Comparison of ENCODE assay signal across 8 cellular contexts in the genomic region with DNA sequence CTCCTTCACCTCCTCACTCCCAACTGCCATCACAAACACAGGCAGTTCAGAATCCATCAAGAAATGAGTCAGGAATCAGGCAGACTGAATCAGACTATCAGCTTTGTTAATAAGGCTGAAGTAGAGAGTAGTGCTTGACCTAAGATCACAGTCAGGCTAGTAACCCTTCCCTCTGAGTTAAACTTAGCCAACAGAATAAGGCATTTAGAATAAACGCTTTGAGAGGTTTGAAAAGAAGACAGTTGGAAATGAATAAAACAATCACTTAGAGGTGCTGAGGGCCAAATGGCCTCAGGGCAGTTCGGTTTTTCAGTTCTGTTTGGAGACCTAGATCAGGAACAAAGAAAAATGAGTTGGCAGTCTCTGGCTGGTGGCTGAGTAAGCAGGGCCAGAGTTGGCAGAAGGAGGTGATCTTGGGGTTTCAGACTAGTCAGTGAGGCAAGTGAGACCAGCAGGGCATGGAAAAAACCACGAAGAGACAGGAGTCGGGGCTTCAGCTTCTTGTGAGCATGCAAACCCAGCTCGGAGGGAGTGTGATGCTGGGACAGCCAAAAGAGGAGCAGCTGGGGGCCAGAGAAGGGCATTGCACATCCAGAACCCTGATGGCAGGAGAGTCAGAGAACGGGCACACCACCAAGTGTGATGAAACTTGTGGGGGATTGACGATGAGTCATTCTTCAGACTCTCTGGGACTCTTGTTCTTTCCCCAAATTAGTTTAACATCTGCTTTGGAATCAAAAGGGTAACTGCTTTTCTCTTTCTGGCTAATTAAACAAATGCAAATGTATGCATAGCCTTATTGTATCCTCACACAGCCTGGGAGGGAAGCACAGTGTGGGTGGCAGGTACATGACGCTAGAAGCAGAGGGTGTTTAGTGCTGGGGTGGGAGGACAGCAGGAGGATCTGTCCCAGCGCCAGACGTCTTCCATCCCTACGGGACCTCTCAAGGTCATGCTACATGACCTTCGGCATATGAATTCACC. TPM values are rescaled to one million over a fixed set of nuclear protein-coding genes. Genes with fewer than 3 reads are reported as not detected.
A peak's percentile ranks its signal among the peaks of the same experiment; 100 is the strongest.
DNase-seq lines count a peak whose midpoint lies in the region; ATAC-seq and TF ChIP-seq lines count a peak whose summit lies in the region.

No MANE protein-coding gene starts in this region.

- TF ChIP-seq RAD21 in SK-N-SH (IDR thresholded peaks at IDR 0.05; ENCODE audit: low read length), result no peak

- POLR2A ChIA-PET in activated CD4-positive, alpha-beta T cell treated with anti-CD3 and anti-CD28 coated beads for 36 hours (lab: Charles Lee), result no interaction called here
- POLR2A ChIA-PET in SK-N-SH (lab: Yijun Ruan, JAX), result no interaction called here

- H3K4me2 ChIP-seq in SK-N-SH, result peak overlapping the region; percentile 70

- TF ChIP-seq CTCF in SK-N-SH (IDR thresholded peaks at IDR 0.05), result no peak
- no peak for TF ChIP-seq CTCF in esophagus squamous epithelium (IDR thresholded peaks at IDR 0.05)

- peaks cover 14% of the 10 kb centered on the region for H3K4me1 Mint-ChIP-seq in activated CD4-positive, alpha-beta T cell treated with anti-CD3 and anti-CD28 coated beads for 36 hours

- H3K9me3 Mint-ChIP-seq in activated CD4-positive, alpha-beta T cell treated with anti-CD3 and anti-CD28 coated beads for 36 hours (ENCODE audit: low read depth), result no peaks in the 10 kb centered on the region

- peak overlapping the region in 1 of 2 experiments; percentile 88; a peak in 3 of 4 replicates for H3K27ac ChIP-seq in SK-N-SH (ENCODE audit: low read depth in 2 of 2, low read length in 1 of 2)
- peak overlapping the region; percentile 73 to 92 (median 85) for H3K27ac ChIP-seq in esophagus squamous epithelium

- H3K9me3 ChIP-seq in SK-N-SH (no peaks in the 10 kb centered on the region), esophagus squamous epithelium (no peaks in the 10 kb centered on the region)

- intact Hi-C loops in activated CD4-positive, alpha-beta T cell treated with anti-CD3 and anti-CD28 coated beads for 36 hours (cut with DNase I, micrococcal nuclease), result no loop called here
- intact Hi-C loops in esophagus squamous epithelium (cut with DNase I), result no loop called here

- H3K9me2 ChIP-seq in SK-N-SH, result no peaks in the 10 kb centered on the region

- H3K27me3 ChIP-seq in SK-N-SH (ENCODE audit: insufficient read depth), result no peaks in the 10 kb centered on the region
- no peaks in the 10 kb centered on the region for H3K27me3 ChIP-seq in esophagus squamous epithelium

- peak overlapping the region; percentile 80 for H2AFZ ChIP-seq in SK-N-SH (ENCODE audit: low read depth)

- H3K4me3 Mint-ChIP-seq in activated CD4-positive, alpha-beta T cell treated with anti-CD3 and anti-CD28 coated beads for 36 hours, result no peak overlapping the region

- peak overlapping the region; percentile 58 for H3K9ac ChIP-seq in SK-N-SH

- no peak; a peak in 1 of 4 replicates for TF ChIP-seq EP300 in SK-N-SH (IDR thresholded peaks at IDR 0.05; ENCODE audit: borderline replicate concordance in 1 of 2, low read depth in 1 of 2, low read length in 1 of 2)

- no peaks in the 10 kb centered on the region for H3K27me3 Mint-ChIP-seq in activated CD4-positive, alpha-beta T cell treated with anti-CD3 and anti-CD28 coated beads for 36 hours

- no peaks in the 10 kb centered on the region for H4K20me1 ChIP-seq in SK-N-SH (ENCODE audit: insufficient read depth)

- peak; percentile 85 for ATAC-seq in activated CD4-positive, alpha-beta T cell treated with anti-CD3 and anti-CD28 coated beads for 36 hours
- peak; percentile 41 for ATAC-seq in HG02885 (IDR thresholded peaks at IDR 0.05; ENCODE audit: poor library complexity, unreplicated experiment)

- peak overlapping the region; percentile 64 for H3K27ac Mint-ChIP-seq in activated CD4-positive, alpha-beta T cell treated with anti-CD3 and anti-CD28 coated beads for 36 hours

- peak; percentile 52 for DNase-seq in activated CD4-positive, alpha-beta T cell treated with anti-CD3 and anti-CD28 coated beads for 36 hours
- no peak for DNase-seq in activated CD4-positive, alpha-beta T cell treated with anti-CD3 and anti-CD28 coated beads for 1 hour
- DNase-seq in SK-N-SH (no peak), esophagus squamous epithelium (lab: John Stamatoyannopoulos, UW) (no peak), pons (ENCODE audit: low spot score) (peak; percentile 89), NK-92 (lab: John Stamatoyannopoulos, UW; ENCODE audit: unreplicated experiment) (no peak)
- DNase-seq in activated effector memory CD4-positive, alpha-beta T cell treated with anti-CD3 and anti-CD28 coated beads, Interleukin-2, amount 50 U/mL, for 16 hours, result no peak

- peaks cover 36% of the 10 kb centered on the region for H3F3A ChIP-seq in SK-N-SH (replicated peaks; ENCODE audit: insufficient read depth)

- H3K79me2 ChIP-seq in SK-N-SH (ENCODE audit: insufficient read depth), result no peaks in the 10 kb centered on the region

- H3K4me1 ChIP-seq in SK-N-SH (ENCODE audit: control insufficient read depth in 1 of 2, insufficient read depth in 2 of 2, low read depth in 1 of 2, low read length in 1 of 2), result peaks cover 3 to 26% of the 10 kb centered on the region in 2 experiments; a peak in 3 of 4 replicates
- H3K4me1 ChIP-seq in esophagus squamous epithelium, result peaks cover 16 to 57% (median 40%) of the 10 kb centered on the region in 3 donors

- no peak for TF ChIP-seq POLR2A in esophagus squamous epithelium (IDR thresholded peaks at IDR 0.05)

- WGBS in SK-N-SH (ENCODE audit: low lambda C conversion rate), result 32% methylated on average over 12 of the region's 12 CpGs
- WGBS in esophagus squamous epithelium, 2 donors, result 23 to 26% methylated on average over 12 of the region's 12 CpGs

- no peaks in the 10 kb centered on the region for H3K36me3 ChIP-seq in SK-N-SH (replicated peaks in 1 of 2; ENCODE audit: control insufficient read depth in 1 of 2, insufficient read depth in 2 of 2, low read length in 1 of 2)
- no peaks in the 10 kb centered on the region for H3K36me3 ChIP-seq in esophagus squamous epithelium

- CTCF ChIA-PET in activated CD4-positive, alpha-beta T cell treated with anti-CD3 and anti-CD28 coated beads for 36 hours (lab: Charles Lee), result no interaction called here
- CTCF ChIA-PET in SK-N-SH (lab: Yijun Ruan, JAX), result interaction anchor here (1.3 kb wide), 1 partner anchor 55 kb away, joined by 3 read pairs; a partner anchor contains a TSS

- no peak overlapping the region; a peak in 1 of 4 replicates for H3K4me3 ChIP-seq in SK-N-SH (ENCODE audit: low read depth in 2 of 2, low read length in 1 of 2)
- peak overlapping the region in 3 of 4 donors; percentile 2 to 26 (median 7) for H3K4me3 ChIP-seq in esophagus squamous epithelium

- no peaks in the 10 kb centered on the region for H3K36me3 Mint-ChIP-seq in activated CD4-positive, alpha-beta T cell treated with anti-CD3 and anti-CD28 coated beads for 36 hours (ENCODE audit: low read depth)

TF ChIP-seq in SK-N-SH, 30 proteins besides CTCF, POLR2A, EP300 and RAD21 (continues in another document):
- TF ChIP-seq, protein P1, sequence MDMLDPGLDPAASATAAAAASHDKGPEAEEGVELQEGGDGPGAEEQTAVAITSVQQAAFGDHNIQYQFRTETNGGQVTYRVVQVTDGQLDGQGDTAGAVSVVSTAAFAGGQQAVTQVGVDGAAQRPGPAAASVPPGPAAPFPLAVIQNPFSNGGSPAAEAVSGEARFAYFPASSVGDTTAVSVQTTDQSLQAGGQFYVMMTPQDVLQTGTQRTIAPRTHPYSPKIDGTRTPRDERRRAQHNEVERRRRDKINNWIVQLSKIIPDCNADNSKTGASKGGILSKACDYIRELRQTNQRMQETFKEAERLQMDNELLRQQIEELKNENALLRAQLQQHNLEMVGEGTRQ (IDR thresholded peaks at IDR 0.05; ENCODE audit: borderline replicate concordance, low read depth, low read length), result no peak
- peak; percentile 78 for TF ChIP-seq FOSL2 (IDR thresholded peaks at IDR 0.05; ENCODE audit: borderline replicate concordance, low read depth)
- TF ChIP-seq TCF12 (IDR thresholded peaks at IDR 0.05), result peak; percentile 73
- TF ChIP-seq FOXJ3 (CRISPR knock-in tag; IDR thresholded peaks at IDR 0.05), result no peak
- peak; percentile 75 for TF ChIP-seq JUND (IDR thresholded peaks at IDR 0.05)
- TF ChIP-seq, protein P2, sequence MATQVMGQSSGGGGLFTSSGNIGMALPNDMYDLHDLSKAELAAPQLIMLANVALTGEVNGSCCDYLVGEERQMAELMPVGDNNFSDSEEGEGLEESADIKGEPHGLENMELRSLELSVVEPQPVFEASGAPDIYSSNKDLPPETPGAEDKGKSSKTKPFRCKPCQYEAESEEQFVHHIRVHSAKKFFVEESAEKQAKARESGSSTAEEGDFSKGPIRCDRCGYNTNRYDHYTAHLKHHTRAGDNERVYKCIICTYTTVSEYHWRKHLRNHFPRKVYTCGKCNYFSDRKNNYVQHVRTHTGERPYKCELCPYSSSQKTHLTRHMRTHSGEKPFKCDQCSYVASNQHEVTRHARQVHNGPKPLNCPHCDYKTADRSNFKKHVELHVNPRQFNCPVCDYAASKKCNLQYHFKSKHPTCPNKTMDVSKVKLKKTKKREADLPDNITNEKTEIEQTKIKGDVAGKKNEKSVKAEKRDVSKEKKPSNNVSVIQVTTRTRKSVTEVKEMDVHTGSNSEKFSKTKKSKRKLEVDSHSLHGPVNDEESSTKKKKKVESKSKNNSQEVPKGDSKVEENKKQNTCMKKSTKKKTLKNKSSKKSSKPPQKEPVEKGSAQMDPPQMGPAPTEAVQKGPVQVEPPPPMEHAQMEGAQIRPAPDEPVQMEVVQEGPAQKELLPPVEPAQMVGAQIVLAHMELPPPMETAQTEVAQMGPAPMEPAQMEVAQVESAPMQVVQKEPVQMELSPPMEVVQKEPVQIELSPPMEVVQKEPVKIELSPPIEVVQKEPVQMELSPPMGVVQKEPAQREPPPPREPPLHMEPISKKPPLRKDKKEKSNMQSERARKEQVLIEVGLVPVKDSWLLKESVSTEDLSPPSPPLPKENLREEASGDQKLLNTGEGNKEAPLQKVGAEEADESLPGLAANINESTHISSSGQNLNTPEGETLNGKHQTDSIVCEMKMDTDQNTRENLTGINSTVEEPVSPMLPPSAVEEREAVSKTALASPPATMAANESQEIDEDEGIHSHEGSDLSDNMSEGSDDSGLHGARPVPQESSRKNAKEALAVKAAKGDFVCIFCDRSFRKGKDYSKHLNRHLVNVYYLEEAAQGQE (IDR thresholded peaks at IDR 0.05; ENCODE audit: low read depth, low read length), result no peak
- no peak for TF ChIP-seq MEF2A (IDR thresholded peaks at IDR 0.05; ENCODE audit: borderline replicate concordance, low read depth)
- TF ChIP-seq, protein P3, sequence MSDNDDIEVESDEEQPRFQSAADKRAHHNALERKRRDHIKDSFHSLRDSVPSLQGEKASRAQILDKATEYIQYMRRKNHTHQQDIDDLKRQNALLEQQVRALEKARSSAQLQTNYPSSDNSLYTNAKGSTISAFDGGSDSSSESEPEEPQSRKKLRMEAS (IDR thresholded peaks at IDR 0.05; ENCODE audit: low read depth), result no peak
- peak; percentile 11; the same call in 1 of the 2 replicates for TF ChIP-seq RXRA (IDR thresholded peaks at IDR 0.05; ENCODE audit: borderline replicate concordance, low read depth)

RNA-seq across cellular contexts. Expression of a gene that starts 54.8 kb away (rescaled TPM):
- 10 to 100 TPM in 1 of 2 experiments, 1 to 10 TPM in 1; 6.1 to 10.4 TPM for total RNA-seq in activated CD4-positive, alpha-beta T cell treated with anti-CD3 and anti-CD28 coated beads for 36 hours
- 8.8 and 11.2 TPM in 2 replicates for polyA plus RNA-seq in SK-N-SH (2012; rRNA removed)
- polyA plus RNA-seq in SK-N-SH (2012; cell fraction: cytosol; rRNA removed), result 8.9 and 9.7 TPM in 2 replicates
- polyA plus RNA-seq in SK-N-SH (2012; cell fraction: nucleus; rRNA removed), result 7.8 and 9.0 TPM in 2 replicates
- total RNA-seq in esophagus squamous epithelium, result 10 to 100 TPM; 13.8 to 29.6 (median 19.0) TPM

Comparison
In these comparisons a context has a peak if more than half of its experiments do, and no peak if none do; other contexts are left out.
1. DNase-seq: peak in activated CD4-positive, alpha-beta T cell treated with anti-CD3 and anti-CD28 coated beads for 36 hours (single experiment) and pons (single experiment); none in activated CD4-positive, alpha-beta T cell treated with anti-CD3 and anti-CD28 coated beads for 1 hour (single experiment), SK-N-SH (single experiment), esophagus squamous epithelium (single experiment), activated effector memory CD4-positive, alpha-beta T cell treated with anti-CD3 and anti-CD28 coated beads, Interleukin-2, amount 50 U/mL, for 16 hours (single experiment) and NK-92 (single experiment).
2. H3K4me3 ChIP-seq: peak in esophagus squamous epithelium (3 of 4); none in SK-N-SH (0 of 2).